In genomic region chr6:18595774-18596528, GRCh38 we compare ENCODE assay signal across 8 cellular contexts.
A peak's percentile ranks its signal among the peaks of the same experiment; 100 is the strongest.
DNase-seq lines count a peak whose midpoint lies in the region; ATAC-seq and FAIRE-seq lines count a peak whose summit lies in the region.

No MANE protein-coding gene starts in this region.

- H3K27me3 Mint-ChIP-seq in activated naive CD8-positive, alpha-beta T cell treated with anti-CD3 and anti-CD28 coated beads for 36 hours, result peaks cover 14% of the 10 kb centered on the region
- peaks cover 30% of the 10 kb centered on the region for H3K27me3 Mint-ChIP-seq in stimulated activated memory B cell treated with anti-CD40 and anti-IgM and Interleukin-4, amounts not matched to agents 10 μg/mL and 1 μg/mL and 100 μg/mL, for 72 hours

- H3K4me3 Mint-ChIP-seq in activated naive CD8-positive, alpha-beta T cell treated with anti-CD3 and anti-CD28 coated beads for 36 hours, result no peak overlapping the region
- no peak overlapping the region for H3K4me3 Mint-ChIP-seq in stimulated activated memory B cell treated with anti-CD40 and anti-IgM and Interleukin-4, amounts not matched to agents 10 μg/mL and 1 μg/mL and 100 μg/mL, for 72 hours

- peak; percentile 72 for FAIRE-seq in HTR-8/SVneo (lab: Jason Lieb, UNC)

- no peak overlapping the region for H3K27ac Mint-ChIP-seq in activated naive CD8-positive, alpha-beta T cell treated with anti-CD3 and anti-CD28 coated beads for 36 hours
- H3K27ac Mint-ChIP-seq in stimulated activated memory B cell treated with anti-CD40 and anti-IgM and Interleukin-4, amounts not matched to agents 10 μg/mL and 1 μg/mL and 100 μg/mL, for 72 hours, result no peak overlapping the region

- intact Hi-C loops in Right ventricle myocardium superior (cut with DNase I), result loop anchor here (10.0 kb wide), 1 partner anchor 1459 kb away; no protein-coding TSS in a partner anchor

- ATAC-seq in GM21390 (IDR thresholded peaks at IDR 0.05; ENCODE audit: unreplicated experiment) (peak; percentile 88), Right ventricle myocardium superior (ENCODE audit: poor library complexity) (peak; percentile 89)
- ATAC-seq in stimulated activated memory B cell treated with anti-CD40 and anti-IgM and Interleukin-4, amounts not matched to agents 10 μg/mL and 1 μg/mL and 100 μg/mL, for 72 hours, result no peak

- no peaks in the 10 kb centered on the region for H3K9me3 Mint-ChIP-seq in activated naive CD8-positive, alpha-beta T cell treated with anti-CD3 and anti-CD28 coated beads for 36 hours
- H3K9me3 Mint-ChIP-seq in stimulated activated memory B cell treated with anti-CD40 and anti-IgM and Interleukin-4, amounts not matched to agents 10 μg/mL and 1 μg/mL and 100 μg/mL, for 72 hours, result no peaks in the 10 kb centered on the region

- H3K4me1 Mint-ChIP-seq in activated naive CD8-positive, alpha-beta T cell treated with anti-CD3 and anti-CD28 coated beads for 36 hours, result peaks cover 3% of the 10 kb centered on the region
- H3K4me1 Mint-ChIP-seq in stimulated activated memory B cell treated with anti-CD40 and anti-IgM and Interleukin-4, amounts not matched to agents 10 μg/mL and 1 μg/mL and 100 μg/mL, for 72 hours, result no peaks in the 10 kb centered on the region

- H3K36me3 Mint-ChIP-seq in activated naive CD8-positive, alpha-beta T cell treated with anti-CD3 and anti-CD28 coated beads for 36 hours, result no peaks in the 10 kb centered on the region
- no peaks in the 10 kb centered on the region for H3K36me3 Mint-ChIP-seq in stimulated activated memory B cell treated with anti-CD40 and anti-IgM and Interleukin-4, amounts not matched to agents 10 μg/mL and 1 μg/mL and 100 μg/mL, for 72 hours

- DNase-seq in Daoy (ENCODE audit: low read depth) (peak; percentile 63), HTR-8/SVneo (ENCODE audit: insufficient read length, low spot score) (peak; percentile 48), NOMO-1 treated with DMSO at 0.1 percent for 48 hours (lab: John Stamatoyannopoulos, UW; ENCODE audit: unreplicated experiment) (peak; percentile 10), Right ventricle myocardium superior (no peak), pons (ENCODE audit: low spot score) (peak; percentile 76)
- peak; percentile 14 for DNase-seq in activated naive CD8-positive, alpha-beta T cell treated with anti-CD3 and anti-CD28 coated beads for 36 hours
